Comparison of ENCODE assay signal across 1 cellular context in the genomic region with DNA sequence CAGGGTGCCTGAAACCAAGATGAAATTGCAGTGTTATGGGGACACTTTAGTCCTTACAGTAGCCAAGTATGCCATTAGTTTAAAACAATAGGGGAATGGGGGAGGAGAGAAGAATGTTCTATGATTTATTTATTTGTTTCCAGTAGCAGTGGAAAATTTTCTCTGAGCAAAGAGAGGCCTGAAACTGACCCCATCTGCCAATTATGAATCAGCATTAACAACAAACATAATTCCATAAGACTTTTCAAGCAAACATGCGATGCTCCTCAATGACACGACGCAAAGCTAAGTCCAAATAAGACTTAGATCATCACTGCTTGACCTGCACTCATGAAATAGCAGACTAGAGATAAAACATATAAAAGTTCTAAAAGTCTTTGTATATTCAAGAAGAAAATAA.
TF ChIP-seq lines count a peak whose summit lies in the region.

No MANE protein-coding gene starts in this region.

TF ChIP-seq in A549, 52 proteins besides CTCF, POLR2A, EP300 and RAD21 (continued from another document):
- no peak; the same call in 1 of the 2 replicates for TF ChIP-seq GATA3 (IDR thresholded peaks at IDR 0.05; ENCODE audit: borderline replicate concordance)
